13 cellular contexts compared by ENCODE assay signal in the genomic region with DNA sequence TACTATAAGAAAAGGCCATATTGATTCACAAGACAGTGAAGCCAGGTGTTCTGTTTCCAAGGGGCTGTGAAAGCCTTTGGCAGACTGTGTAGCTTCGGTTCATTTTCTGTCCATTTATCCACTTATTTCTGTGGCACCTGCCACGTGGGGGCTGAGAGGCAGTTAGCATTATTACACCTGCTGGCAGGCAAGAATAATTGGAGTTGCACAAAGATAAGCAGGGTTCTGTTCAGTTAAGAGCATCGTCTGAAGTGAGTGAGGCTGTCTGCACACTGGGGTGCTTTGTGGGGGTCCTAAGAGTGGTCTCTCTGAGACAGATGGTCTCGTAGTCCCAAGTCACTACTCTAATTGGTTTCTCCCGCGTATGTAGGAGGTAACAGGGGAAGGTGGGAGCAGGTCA.
DNase-seq lines count a peak whose midpoint lies in the region; ATAC-seq and TF ChIP-seq lines count a peak whose summit lies in the region.
"Had no signal": no experiment of that assay in that cellular context is flagged by ENCODE, and none has a peak within 500 bp of the region (broad histone marks: within the 10 kb centered on the region; RNA-seq: fewer than 3 reads in every experiment).

No MANE protein-coding gene starts in this region.

- no peaks in the 10 kb centered on the region for H3K36me3 ChIP-seq in endodermal cell (ENCODE audit: control insufficient read depth, insufficient read depth, low read length)
- no peaks in the 10 kb centered on the region for H3K36me3 ChIP-seq in uterus
- H3K36me3 ChIP-seq: esophagus muscularis mucosa, upper lobe of right lung had no signal

- no peak for TF ChIP-seq POLR2A in uterus (IDR thresholded peaks at IDR 0.05)

- ATAC-seq in activated CD4-positive, alpha-beta T cell treated with anti-CD3 and anti-CD28 coated beads for 36 hours: peak; percentile 9
- no peak for ATAC-seq in HG02852 (IDR thresholded peaks at IDR 0.05; ENCODE audit: unreplicated experiment)
- ATAC-seq: A549, upper lobe of right lung had no signal

- H3K4me1 Mint-ChIP-seq in activated CD4-positive, alpha-beta T cell treated with anti-CD3 and anti-CD28 coated beads for 36 hours: peaks cover 86% of the 10 kb centered on the region
- peaks cover 2% of the 10 kb centered on the region for H3K4me1 Mint-ChIP-seq in endodermal cell

- POLR2A ChIA-PET in activated CD4-positive, alpha-beta T cell treated with anti-CD3 and anti-CD28 coated beads for 36 hours (lab: Charles Lee): interaction anchor here (1.4 to 1.8 kb wide), 3 partner anchors 18 to 120 kb away, joined by 5 to 6 read pairs (median 5); a partner anchor contains a TSS

- peaks cover 6% of the 10 kb centered on the region for H3K36me3 Mint-ChIP-seq in activated CD4-positive, alpha-beta T cell treated with anti-CD3 and anti-CD28 coated beads for 36 hours (ENCODE audit: low read depth)
- H3K36me3 Mint-ChIP-seq in endodermal cell (ENCODE audit: low read depth): no peaks in the 10 kb centered on the region

- H3K4me3 Mint-ChIP-seq in activated CD4-positive, alpha-beta T cell treated with anti-CD3 and anti-CD28 coated beads for 36 hours: peak overlapping the region; percentile 27
- H3K4me3 Mint-ChIP-seq in endodermal cell: no peak overlapping the region

- 64 to 86% methylated on average over 3 to 6 of the region's 6 CpGs for WGBS in endodermal cell (ENCODE audit: insufficient coverage in 1 of 2, insufficient read length in 1 of 2), 2 experiments

- H3K27me3 Mint-ChIP-seq in activated CD4-positive, alpha-beta T cell treated with anti-CD3 and anti-CD28 coated beads for 36 hours: no peaks in the 10 kb centered on the region
- peaks cover 33% of the 10 kb centered on the region for H3K27me3 Mint-ChIP-seq in endodermal cell (ENCODE audit: insufficient read depth)

- intact Hi-C loops in activated CD4-positive, alpha-beta T cell treated with anti-CD3 and anti-CD28 coated beads for 36 hours (cut with DNase I, micrococcal nuclease): loop anchor here (1.0 to 10.0 kb wide), 5 partner anchors 20 to 283 kb away; no protein-coding TSS in a partner anchor
- intact Hi-C loops in uterus (cut with DNase I; ENCODE audit: low total_unique reads): no loop called here

- H3K4me3 ChIP-seq in endodermal cell (ENCODE audit: low read length): no peak overlapping the region
- H3K4me3 ChIP-seq in uterus: no peak overlapping the region
- H3K4me3 ChIP-seq: A549, esophagus muscularis mucosa, upper lobe of right lung had no signal

- no peak for DNase-seq in activated CD4-positive, alpha-beta T cell treated with anti-CD3 and anti-CD28 coated beads for 36 hours
- no peak for DNase-seq in activated CD4-positive, alpha-beta T cell treated with anti-CD3 and anti-CD28 coated beads, Interleukin-2, amount 50 U/mL, for 4 hours
- DNase-seq in NCI-H1092 (lab: John Stamatoyannopoulos, UW) (peak; percentile 66), NCI-H748 treated with DMSO at 0.1 percent for 48 hours (lab: John Stamatoyannopoulos, UW) (peak; percentile 48), endodermal cell (peak; percentile 12), uterus (no peak), C1 segment of cervical spinal cord (lab: John Stamatoyannopoulos, UW) (no peak)
- DNase-seq: activated gamma-delta T cell, NCI-H2081 treated with DMSO at 0.1 percent for 48 hours, upper lobe of right lung had no signal

- peaks cover 39% of the 10 kb centered on the region for H3K27me3 ChIP-seq in endodermal cell (ENCODE audit: control insufficient read depth, insufficient read depth, low read length, poor library complexity, severe bottlenecking)
- H3K27me3 ChIP-seq in uterus: no peaks in the 10 kb centered on the region
- H3K27me3 ChIP-seq: esophagus muscularis mucosa, upper lobe of right lung had no signal

- no peak overlapping the region for H3K9ac ChIP-seq in endodermal cell (ENCODE audit: extremely low read depth, low read length, poor library complexity, severe bottlenecking)

- H3K27ac Mint-ChIP-seq in activated CD4-positive, alpha-beta T cell treated with anti-CD3 and anti-CD28 coated beads for 36 hours: peak overlapping the region; percentile 96
- H3K27ac Mint-ChIP-seq in endodermal cell: no peak overlapping the region

- H3K9me3 ChIP-seq in endodermal cell (ENCODE audit: control insufficient read depth, low read length): no peaks in the 10 kb centered on the region
- H3K9me3 ChIP-seq in uterus: no peaks in the 10 kb centered on the region
- H3K9me3 ChIP-seq: A549, esophagus muscularis mucosa, upper lobe of right lung had no signal

- H3K27ac ChIP-seq in endodermal cell (ENCODE audit: low read depth, low read length) (no peak overlapping the region), uterus (no peak overlapping the region)
- H3K27ac ChIP-seq: A549, esophagus muscularis mucosa, upper lobe of right lung had no signal

- peaks cover 5% of the 10 kb centered on the region for H3K9me3 Mint-ChIP-seq in activated CD4-positive, alpha-beta T cell treated with anti-CD3 and anti-CD28 coated beads for 36 hours (ENCODE audit: low read depth)
- no peaks in the 10 kb centered on the region for H3K9me3 Mint-ChIP-seq in endodermal cell

- CTCF ChIA-PET in activated CD4-positive, alpha-beta T cell treated with anti-CD3 and anti-CD28 coated beads for 36 hours (lab: Charles Lee): interaction anchor here (0.7 to 2.9 kb wide), 16 partner anchors 12 to 283 kb away, joined by 3 to 19 read pairs (median 4); a partner anchor contains a TSS

- H3K4me1 ChIP-seq in endodermal cell (ENCODE audit: control insufficient read depth, insufficient read depth, low read length) (no peaks in the 10 kb centered on the region), uterus (no peaks in the 10 kb centered on the region)
- H3K4me1 ChIP-seq: A549 had no signal

- TF ChIP-seq CTCF in endodermal cell (conservative IDR thresholded peaks at IDR 0.05): no peak
- TF ChIP-seq CTCF in uterus (IDR thresholded peaks at IDR 0.05): no peak

Comparison
In these comparisons a context has a peak if more than half of its experiments do, and no peak if none do; other contexts are left out.
1. DNase-seq: peak in NCI-H1092 (single experiment), NCI-H748 treated with DMSO at 0.1 percent for 48 hours (single experiment) and endodermal cell (single experiment); none in activated CD4-positive, alpha-beta T cell treated with anti-CD3 and anti-CD28 coated beads for 36 hours (single experiment), activated CD4-positive, alpha-beta T cell treated with anti-CD3 and anti-CD28 coated beads, Interleukin-2, amount 50 U/mL, for 4 hours (0 of 2), uterus (0 of 2) and C1 segment of cervical spinal cord (0 of 14).